In the genomic region with DNA sequence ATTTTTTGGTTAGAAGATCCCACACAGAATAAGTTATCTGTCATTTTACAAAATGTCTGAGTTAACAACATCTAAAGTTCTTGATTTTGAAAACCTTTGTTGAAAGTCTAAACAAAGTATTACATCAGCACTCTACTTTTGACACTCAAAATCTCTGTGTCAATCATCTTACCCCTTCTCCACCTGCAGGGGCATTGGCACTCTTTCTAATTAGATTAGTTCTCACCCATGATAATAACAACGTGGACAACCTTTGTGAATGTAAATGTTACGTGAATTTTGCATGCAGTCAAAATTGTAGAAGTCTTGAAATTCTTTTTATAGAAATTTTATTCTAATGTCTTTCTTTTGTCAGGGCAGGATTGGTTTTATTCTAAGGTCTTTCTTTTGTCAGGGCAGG, we compare ENCODE assay signal across 7 cellular contexts.
"Had no signal": no experiment of that assay in that cellular context is flagged by ENCODE, and none has a peak within 500 bp of the region (broad histone marks: within the 10 kb centered on the region; RNA-seq: fewer than 3 reads in every experiment).

No MANE protein-coding gene starts in this region.

- FAIRE-seq: G401.6, GM12891, GM12892, GM18507, GM19239 had no signal

- DNase-seq: GDM1, GF-D8 had no signal
